Comparison of ENCODE assay signal across 17 cellular contexts in genomic region chr14:38105106-38105702, GRCh38.
DNase-seq lines count a peak whose midpoint lies in the region; ATAC-seq and TF ChIP-seq lines count a peak whose summit lies in the region.
"Had no signal": no experiment of that assay in that cellular context is flagged by ENCODE, and none has a peak within 500 bp of the region (broad histone marks: within the 10 kb centered on the region; RNA-seq: fewer than 3 reads in every experiment).

No MANE protein-coding gene starts in this region.

- H3K4me3 ChIP-seq in DND-41 (ENCODE audit: low read depth in 1 of 2, low read length in 2 of 2): no peak overlapping the region
- no peak overlapping the region for H3K4me3 ChIP-seq in LNCaP clone FGC (ENCODE audit: low read depth, low read length)
- H3K4me3 ChIP-seq in PC-9: peak overlapping the region; percentile 12; the same call in 1 of the 2 replicates
- H3K4me3 ChIP-seq in esophagus squamous epithelium: no peak overlapping the region
- H3K4me3 ChIP-seq: A549, GM23248, HAP-1 had no signal

- CTCF ChIA-PET in PC-9 (lab: Charles Lee): no interaction called here

- H3K36me3 ChIP-seq in DND-41 (ENCODE audit: insufficient read depth, low read length): no peaks in the 10 kb centered on the region
- H3K36me3 ChIP-seq in PC-9 (ENCODE audit: low read depth): no peaks in the 10 kb centered on the region
- H3K36me3 ChIP-seq in esophagus squamous epithelium: no peaks in the 10 kb centered on the region
- H3K36me3 ChIP-seq: HAP-1 had no signal

- peaks cover 3% of the 10 kb centered on the region for H3K9me3 ChIP-seq in DND-41 (ENCODE audit: insufficient read depth, low read length, severe bottlenecking)
- no peaks in the 10 kb centered on the region; the same call in 1 of the 2 replicates for H3K9me3 ChIP-seq in PC-9 (ENCODE audit: insufficient read depth, low read depth)
- H3K9me3 ChIP-seq in esophagus squamous epithelium: peaks cover 0 to 8% (median 0%) of the 10 kb centered on the region in 3 donors
- H3K9me3 ChIP-seq: A549, Caco-2 had no signal

- no peak overlapping the region for H2AFZ ChIP-seq in DND-41 (ENCODE audit: low read depth, low read length)
- peak overlapping the region; percentile 68; the same call in 1 of the 2 replicates for H2AFZ ChIP-seq in PC-9
- H2AFZ ChIP-seq: GM23248 had no signal

- no peak overlapping the region for H3K4me3 Mint-ChIP-seq in activated CD4-positive, alpha-beta T cell treated with anti-CD3 and anti-CD28 coated beads, Interleukin-2, amount 10 ng/mL, durations not matched to agents 24 days and 14 days
- no peak overlapping the region for H3K4me3 Mint-ChIP-seq in osteocyte (ENCODE audit: unreplicated experiment)
- H3K4me3 Mint-ChIP-seq: CD4-positive, alpha-beta T cell had no signal

- H3K27me3 ChIP-seq in DND-41 (ENCODE audit: insufficient read depth, low read length, poor library complexity): no peaks in the 10 kb centered on the region
- H3K27me3 ChIP-seq in PC-9 (ENCODE audit: insufficient read depth, low read depth): no peaks in the 10 kb centered on the region
- H3K27me3 ChIP-seq in esophagus squamous epithelium: no peaks in the 10 kb centered on the region

- no peaks in the 10 kb centered on the region for H3K79me2 ChIP-seq in DND-41 (ENCODE audit: insufficient read depth, low read length)
- no peaks in the 10 kb centered on the region for H3K79me2 ChIP-seq in PC-9 (ENCODE audit: low read depth)

- H3K27me3 Mint-ChIP-seq in activated CD4-positive, alpha-beta T cell treated with anti-CD3 and anti-CD28 coated beads, Interleukin-2, amount 10 ng/mL, durations not matched to agents 24 days and 14 days: no peaks in the 10 kb centered on the region
- H3K27me3 Mint-ChIP-seq in osteocyte (ENCODE audit: unreplicated experiment): no peaks in the 10 kb centered on the region
- H3K27me3 Mint-ChIP-seq: CD4-positive, alpha-beta T cell had no signal

- POLR2A ChIA-PET in PC-9 (lab: Charles Lee; ENCODE audit: unreplicated experiment): no interaction called here

- H3K27ac ChIP-seq in DND-41 (ENCODE audit: low read length): no peak overlapping the region
- peak overlapping the region; percentile 85 for H3K27ac ChIP-seq in PC-9
- H3K27ac ChIP-seq in esophagus squamous epithelium: peak overlapping the region in 3 of 4 donors; percentile 18 to 59 (median 51)
- H3K27ac ChIP-seq: 22Rv1, A549, C4-2B, GM23248 had no signal

- H3F3A ChIP-seq in PC-9 (ENCODE audit: insufficient read depth, low read depth): peaks cover 20% of the 10 kb centered on the region

- TF ChIP-seq POLR2A in esophagus squamous epithelium (IDR thresholded peaks at IDR 0.05): no peak

- peaks cover 2% of the 10 kb centered on the region for H3K36me3 Mint-ChIP-seq in activated CD4-positive, alpha-beta T cell treated with anti-CD3 and anti-CD28 coated beads, Interleukin-2, amount 10 ng/mL, durations not matched to agents 24 days and 14 days (ENCODE audit: low read depth)
- no peaks in the 10 kb centered on the region for H3K36me3 Mint-ChIP-seq in osteocyte (ENCODE audit: unreplicated experiment)

- peaks cover 23% of the 10 kb centered on the region for H3K4me1 ChIP-seq in DND-41 (ENCODE audit: insufficient read depth, low read length)
- peaks cover 31% of the 10 kb centered on the region for H3K4me1 ChIP-seq in PC-9 (replicated peaks; ENCODE audit: insufficient read depth)
- H3K4me1 ChIP-seq in esophagus squamous epithelium: peaks cover 0 to 20% (median 0%) of the 10 kb centered on the region in 3 donors
- H3K4me1 ChIP-seq: A549, Caco-2, HAP-1 had no signal

- no peak for ATAC-seq in DND-41 (ENCODE audit: insufficient read depth, low read depth)
- ATAC-seq: A549 had no signal

- H3K9me3 Mint-ChIP-seq in activated CD4-positive, alpha-beta T cell treated with anti-CD3 and anti-CD28 coated beads, Interleukin-2, amount 10 ng/mL, durations not matched to agents 24 days and 14 days: peaks cover 15% of the 10 kb centered on the region
- peaks cover 33% of the 10 kb centered on the region for H3K9me3 Mint-ChIP-seq in osteocyte (ENCODE audit: unreplicated experiment)

- H4K20me1 ChIP-seq in DND-41 (ENCODE audit: insufficient read depth, low read length): no peaks in the 10 kb centered on the region
- no peaks in the 10 kb centered on the region for H4K20me1 ChIP-seq in PC-9 (ENCODE audit: insufficient read depth)

- H3K27ac Mint-ChIP-seq in activated CD4-positive, alpha-beta T cell treated with anti-CD3 and anti-CD28 coated beads, Interleukin-2, amount 10 ng/mL, durations not matched to agents 24 days and 14 days: no peak overlapping the region
- no peak overlapping the region for H3K27ac Mint-ChIP-seq in osteocyte (ENCODE audit: unreplicated experiment)
- H3K27ac Mint-ChIP-seq: CD4-positive, alpha-beta T cell had no signal

- H3K9ac ChIP-seq in DND-41 (ENCODE audit: low read depth, low read length): no peak overlapping the region
- H3K9ac ChIP-seq: GM23248 had no signal

- 43 to 65% methylated on average over 7 of the region's 9 CpGs for WGBS in esophagus squamous epithelium, 2 donors

- H3K9me2 ChIP-seq in PC-9 (ENCODE audit: insufficient read depth): no peaks in the 10 kb centered on the region

- peaks cover 16% of the 10 kb centered on the region for H3K4me1 Mint-ChIP-seq in activated CD4-positive, alpha-beta T cell treated with anti-CD3 and anti-CD28 coated beads, Interleukin-2, amount 10 ng/mL, durations not matched to agents 24 days and 14 days
- no peaks in the 10 kb centered on the region for H3K4me1 Mint-ChIP-seq in osteocyte (ENCODE audit: unreplicated experiment)

- no TSS peak for BruUV-seq in PC-9 (replicated peaks; lab: Mats Ljungman, UMichigan)

- intact Hi-C loops in PC-9 (cut with micrococcal nuclease; ENCODE audit: unreplicated experiment) (no loop called here), esophagus squamous epithelium (cut with DNase I) (no loop called here)
- intact Hi-C loops in activated CD4-positive, alpha-beta T cell treated with anti-CD3 and anti-CD28 coated beads, Interleukin-2, amount 10 ng/mL, durations not matched to agents 24 days and 14 days (cut with micrococcal nuclease): no loop called here

- H3K4me2 ChIP-seq in DND-41 (ENCODE audit: insufficient read depth, low read length): peak overlapping the region; percentile 62; the same call in 1 of the 2 replicates
- H3K4me2 ChIP-seq in PC-9: peak overlapping the region; percentile 66
- H3K4me2 ChIP-seq: A549 had no signal

- DNase-seq in DND-41 (no peak), LNCaP clone FGC (ENCODE audit: low read depth) (peak; percentile 36), PC-9 (peak; percentile 74 to 90), esophagus squamous epithelium (lab: John Stamatoyannopoulos, UW) (no peak), osteocyte (ENCODE audit: extremely low spot score, unreplicated experiment) (no peak)
- DNase-seq in activated CD4-positive, alpha-beta T cell treated with anti-CD3 and anti-CD28 coated beads for 48 hours: no peak
- no peak for DNase-seq in activated CD4-positive, alpha-beta T cell treated with anti-CD3 and anti-CD28 coated beads, Interleukin-2, amount 50 U/mL, for 48 hours
- no peak for DNase-seq in activated CD4-positive, alpha-beta T cell treated with anti-CD3 and anti-CD28 coated beads, Interleukin-2, amount 10 ng/mL, durations not matched to agents 24 days and 14 days
- DNase-seq: AML-193; Caco-2; CD4-positive, alpha-beta T cell; GF-D8; GM23248 had no signal

- TF ChIP-seq CTCF in DND-41 (IDR thresholded peaks at IDR 0.05; ENCODE audit: borderline replicate concordance, extremely low read depth, low read length, poor library complexity, severe bottlenecking): no peak
- no peak for TF ChIP-seq CTCF in LNCaP clone FGC (IDR thresholded peaks at IDR 0.05; ENCODE audit: control insufficient read depth, extremely low read depth, insufficient read depth)
- no peak for TF ChIP-seq CTCF in PC-9 (conservative IDR thresholded peaks at IDR 0.05)
- no peak for TF ChIP-seq CTCF in esophagus squamous epithelium (IDR thresholded peaks at IDR 0.05)
- no peak for TF ChIP-seq CTCF in osteocyte (IDR thresholded peaks at IDR 0.05)

Comparison
In these comparisons a context has a peak if more than half of its experiments do, and no peak if none do; other contexts are left out.
1. DNase-seq: peak in LNCaP clone FGC (single experiment) and PC-9 (2 of 2); none in DND-41 (single experiment), esophagus squamous epithelium (single experiment), activated CD4-positive, alpha-beta T cell treated with anti-CD3 and anti-CD28 coated beads for 48 hours (single experiment), activated CD4-positive, alpha-beta T cell treated with anti-CD3 and anti-CD28 coated beads, Interleukin-2, amount 50 U/mL, for 48 hours (0 of 2), activated CD4-positive, alpha-beta T cell treated with anti-CD3 and anti-CD28 coated beads, Interleukin-2, amount 10 ng/mL, durations not matched to agents 24 days and 14 days (single experiment) and osteocyte (single experiment).